In the genomic region with DNA sequence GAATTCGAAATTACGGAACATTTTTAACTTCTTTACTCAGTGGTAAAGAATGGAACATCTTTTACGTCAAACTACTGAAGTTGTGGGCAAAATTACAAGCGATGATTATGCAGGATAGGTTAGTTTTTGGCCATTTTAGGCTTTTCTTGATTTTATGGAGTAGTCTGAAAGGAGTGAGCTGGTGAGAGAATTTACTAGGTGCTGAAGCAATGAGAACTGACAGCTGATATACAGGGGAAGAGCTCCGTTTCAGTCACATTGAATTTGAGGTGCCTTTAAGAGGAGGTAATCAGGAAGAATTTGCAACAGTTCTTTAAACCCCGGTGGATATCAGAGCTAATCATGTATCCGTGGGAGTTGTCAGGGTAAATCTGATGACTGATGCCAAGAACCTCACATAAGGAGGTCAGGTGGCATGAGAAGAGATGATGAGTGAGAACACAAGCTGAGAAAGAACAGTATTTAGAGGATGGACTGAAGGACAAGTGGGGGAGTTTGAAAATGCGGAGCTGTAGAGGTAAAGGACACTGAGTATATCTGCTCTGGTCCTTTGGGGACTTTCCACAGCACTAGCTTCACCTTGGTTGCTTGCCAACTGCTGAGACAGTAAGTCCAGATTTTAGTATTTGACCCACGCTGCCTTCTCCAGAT, we compare ENCODE assay signal across 9 cellular contexts.
DNase-seq lines count a peak whose midpoint lies in the region; ATAC-seq and TF ChIP-seq lines count a peak whose summit lies in the region.
"Had no signal": no experiment of that assay in that cellular context is flagged by ENCODE, and none has a peak within 500 bp of the region (broad histone marks: within the 10 kb centered on the region; RNA-seq: fewer than 3 reads in every experiment).

No MANE protein-coding gene starts in this region.

- H3K4me1 Mint-ChIP-seq in central memory CD8-positive, alpha-beta T cell: peaks cover 17% of the 10 kb centered on the region

- H3K27ac Mint-ChIP-seq in central memory CD8-positive, alpha-beta T cell (ENCODE audit: low read depth): no peak overlapping the region

- ATAC-seq in GM18511 (IDR thresholded peaks at IDR 0.05; ENCODE audit: unreplicated experiment): peak; percentile 79
- peak; percentile 66 for ATAC-seq in GM21423 (IDR thresholded peaks at IDR 0.05; ENCODE audit: unreplicated experiment)
- ATAC-seq in HG03442 (IDR thresholded peaks at IDR 0.05; ENCODE audit: unreplicated experiment): peak; percentile 81
- peak; percentile 22 for ATAC-seq in central memory CD8-positive, alpha-beta T cell (replicated peaks; ENCODE audit: extremely low read depth, poor library complexity, severe bottlenecking)
- ATAC-seq in foreskin keratinocyte: no peak

- H3K27ac ChIP-seq in foreskin keratinocyte: no peak overlapping the region
- H3K27ac ChIP-seq: coronary artery had no signal

- peak overlapping the region; percentile 36 for H3K4me3 Mint-ChIP-seq in central memory CD8-positive, alpha-beta T cell

- peaks cover 5% of the 10 kb centered on the region for H3K4me1 ChIP-seq in foreskin keratinocyte

- H3K27me3 ChIP-seq in foreskin keratinocyte: no peaks in the 10 kb centered on the region

- peaks cover 35% of the 10 kb centered on the region for H3K27me3 Mint-ChIP-seq in central memory CD8-positive, alpha-beta T cell

- in situ Hi-C loops in ACHN (cut with HindIII; ENCODE audit: low pct_ligation_motif_present, low pct_unique_long_range_greater_than_20kb, low sequenced_read_pairs): no loop called here

- DNase-seq in central memory CD8-positive, alpha-beta T cell (ENCODE audit: low spot score in 2 of 2): no peak
- DNase-seq in AG08395 (ENCODE audit: low spot score) (no peak), foreskin keratinocyte (no peak), ACHN (no peak), NCI-H748 treated with DMSO at 0.1 percent for 48 hours (lab: John Stamatoyannopoulos, UW) (no peak)

- no peak for TF ChIP-seq CTCF in foreskin keratinocyte (conservative IDR thresholded peaks at IDR 0.05)

- no peaks in the 10 kb centered on the region for H3K9me3 Mint-ChIP-seq in central memory CD8-positive, alpha-beta T cell

- peaks cover 3% of the 10 kb centered on the region for H3K36me3 Mint-ChIP-seq in central memory CD8-positive, alpha-beta T cell (ENCODE audit: insufficient read depth)
